ENCODE assay signal across 6 cellular contexts in genomic region chr4:9444114-9444513, GRCh38. TPM values are rescaled to one million over a fixed set of nuclear protein-coding genes. Genes with fewer than 3 reads are reported as not detected.
"Had no signal": no experiment of that assay in that cellular context is flagged by ENCODE, and none has a peak within 500 bp of the region (broad histone marks: within the 10 kb centered on the region; RNA-seq: fewer than 3 reads in every experiment).

DEFB131A (plus strand) TSS chr4:9444414; CDS start chr4:9444534, 120 bp downstream.

RNA-seq across cellular contexts. Expression of gene DEFB131A, which starts in this region (rescaled TPM):
- total RNA-seq: HepG2, HT-29, HT1080, IMR-90, K562 had no signal
- polyA plus RNA-seq: HepG2, IgD-negative memory B cell, IMR-90, K562 had no signal
